10 cellular contexts compared by ENCODE assay signal in genomic region chr5:154276932-154277331, GRCh38.
A peak's percentile ranks its signal among the peaks of the same experiment; 100 is the strongest.
DNase-seq lines count a peak whose midpoint lies in the region; ATAC-seq, FAIRE-seq and TF ChIP-seq lines count a peak whose summit lies in the region.
"Had no signal": no experiment of that assay in that cellular context is flagged by ENCODE, and none has a peak within 500 bp of the region (broad histone marks: within the 10 kb centered on the region; RNA-seq: fewer than 3 reads in every experiment).

No MANE protein-coding gene starts in this region.

- FAIRE-seq in bronchial epithelial cell (lab: Jason Lieb, UNC) = peak; percentile 75

- no peak overlapping the region for H3K4me3 ChIP-seq in bronchial epithelial cell (ENCODE audit: low read depth, low read length)
- H3K4me3 ChIP-seq in lung = no peak overlapping the region
- H3K4me3 ChIP-seq in aorta (ENCODE audit: low read length in 2 of 2) = no peak overlapping the region
- no peak overlapping the region for H3K4me3 ChIP-seq in endodermal cell (ENCODE audit: low read length)
- H3K4me3 ChIP-seq: PC-9 had no signal

- H3K4me3 Mint-ChIP-seq in endodermal cell = no peak overlapping the region
- H3K4me3 Mint-ChIP-seq: effector memory CD8-positive, alpha-beta T cell had no signal

- no peaks in the 10 kb centered on the region for H3K36me3 ChIP-seq in bronchial epithelial cell (ENCODE audit: control insufficient read depth, insufficient read depth, low read length)
- no peaks in the 10 kb centered on the region for H3K36me3 ChIP-seq in lung (ENCODE audit: control insufficient read depth in 2 of 2, insufficient read depth in 2 of 2, low read length in 2 of 2)
- H3K36me3 ChIP-seq in aorta (ENCODE audit: control insufficient read depth in 1 of 2, insufficient read depth in 2 of 2, low read length in 1 of 2) = no peaks in the 10 kb centered on the region
- H3K36me3 ChIP-seq in endodermal cell (ENCODE audit: control insufficient read depth, insufficient read depth, low read length) = no peaks in the 10 kb centered on the region

- no peaks in the 10 kb centered on the region for H3K27me3 ChIP-seq in bronchial epithelial cell (ENCODE audit: control insufficient read depth, insufficient read depth, low read length)
- no peaks in the 10 kb centered on the region for H3K27me3 ChIP-seq in lung (ENCODE audit: control insufficient read depth, insufficient read depth)
- no peaks in the 10 kb centered on the region for H3K27me3 ChIP-seq in aorta (ENCODE audit: control insufficient read depth in 1 of 2, insufficient read depth in 2 of 2, low read length in 1 of 2)
- H3K27me3 ChIP-seq in endodermal cell (ENCODE audit: control insufficient read depth, insufficient read depth, low read length, poor library complexity, severe bottlenecking) = no peaks in the 10 kb centered on the region

- no peak overlapping the region for H3K9ac ChIP-seq in endodermal cell (ENCODE audit: extremely low read depth, low read length, poor library complexity, severe bottlenecking)

- peaks cover 2 to 12% of the 10 kb centered on the region in 2 donors for H3K4me1 ChIP-seq in lung (ENCODE audit: control insufficient read depth in 2 of 2, insufficient read depth in 2 of 2, low read length in 2 of 2)
- peaks cover 0 to 5% of the 10 kb centered on the region in 2 donors for H3K4me1 ChIP-seq in aorta (ENCODE audit: control insufficient read depth in 1 of 2, insufficient read depth in 2 of 2, low read length in 2 of 2)
- H3K4me1 ChIP-seq in endodermal cell (ENCODE audit: control insufficient read depth, insufficient read depth, low read length) = peaks cover 3% of the 10 kb centered on the region

- 44 to 76% methylated on average over 2 of the region's 2 CpGs for WGBS in lung, 2 donors
- 14 to 27% methylated on average over 2 of the region's 2 CpGs for WGBS in aorta, 2 donors
- 40 to 42% methylated on average over 2 of the region's 2 CpGs for WGBS in endodermal cell (ENCODE audit: insufficient coverage in 1 of 2, insufficient read length in 1 of 2), 2 experiments

- H3K9me3 ChIP-seq in lung (ENCODE audit: control insufficient read depth in 2 of 2, insufficient read depth in 1 of 2, low read length in 1 of 2) (no peaks in the 10 kb centered on the region), aorta (ENCODE audit: control insufficient read depth, low read length) (no peaks in the 10 kb centered on the region), endodermal cell (ENCODE audit: control insufficient read depth, low read length) (no peaks in the 10 kb centered on the region)

- no peak for TF ChIP-seq CTCF in bronchial epithelial cell (IDR thresholded peaks at IDR 0.05; ENCODE audit: insufficient read depth, low read length, severe bottlenecking)
- TF ChIP-seq CTCF in lung (IDR thresholded peaks at IDR 0.05; ENCODE audit: control extremely low read depth, extremely low read depth) = no peak
- no peak for TF ChIP-seq CTCF in endodermal cell (conservative IDR thresholded peaks at IDR 0.05)

- H3K36me3 Mint-ChIP-seq in endodermal cell (ENCODE audit: low read depth) = no peaks in the 10 kb centered on the region

- no peaks in the 10 kb centered on the region for H3K9me3 Mint-ChIP-seq in endodermal cell
- H3K9me3 Mint-ChIP-seq: effector memory CD8-positive, alpha-beta T cell had no signal

- intact Hi-C loops in Right ventricle myocardium inferior (cut with DNase I) (loop anchor here (10.0 kb wide), 1 partner anchor 98 kb away; no protein-coding TSS in a partner anchor), cardiac septum (cut with DNase I) (no loop called here), aorta (cut with DNase I) (no loop called here)

- H3K27ac Mint-ChIP-seq in endodermal cell = no peak overlapping the region

- no peak overlapping the region for H3K27ac ChIP-seq in lung (ENCODE audit: low read depth in 1 of 2, low read length in 1 of 2)
- H3K27ac ChIP-seq in aorta (ENCODE audit: low read depth in 1 of 2, low read length in 2 of 2) = no peak overlapping the region
- no peak overlapping the region for H3K27ac ChIP-seq in endodermal cell (ENCODE audit: low read depth, low read length)
- H3K27ac ChIP-seq: PC-9 had no signal

- peaks cover 26% of the 10 kb centered on the region for H3K4me1 Mint-ChIP-seq in endodermal cell

- ATAC-seq in Right ventricle myocardium inferior (peak; percentile 90), lung (ENCODE audit: insufficient read depth, low FRiP score) (no peak), aorta (ENCODE audit: low FRiP score) (peak; percentile 68), HG03378 (IDR thresholded peaks at IDR 0.05; ENCODE audit: unreplicated experiment) (no peak)
- ATAC-seq: effector memory CD8-positive, alpha-beta T cell had no signal

- DNase-seq in Right ventricle myocardium inferior (ENCODE audit: missing footprints) = peak; percentile 77
- no peak for DNase-seq in cardiac septum (ENCODE audit: low spot score)
- DNase-seq in bronchial epithelial cell (ENCODE audit: low read depth) = no peak
- DNase-seq in lung (ENCODE audit: low spot score) = peak; percentile 38
- peak in 1 of 2 donors; percentile 68 for DNase-seq in aorta
- no peak for DNase-seq in NCI-H1048 (lab: John Stamatoyannopoulos, UW)
- no peak for DNase-seq in endodermal cell
- DNase-seq: effector memory CD8-positive, alpha-beta T cell; PC-9 had no signal

- H3K27me3 Mint-ChIP-seq in endodermal cell (ENCODE audit: insufficient read depth) = no peaks in the 10 kb centered on the region
- H3K27me3 Mint-ChIP-seq: effector memory CD8-positive, alpha-beta T cell had no signal

Comparison
In these comparisons a context has a peak if more than half of its experiments do, and no peak if none do; other contexts are left out.
1. DNase-seq: peak in Right ventricle myocardium inferior (single experiment) and lung (single experiment); none in cardiac septum (single experiment), bronchial epithelial cell (single experiment), NCI-H1048 (single experiment) and endodermal cell (single experiment).
2. ATAC-seq: peak in Right ventricle myocardium inferior (single experiment) and aorta (single experiment); none in lung (single experiment) and HG03378 (single experiment).